Comparison of ENCODE assay signal across 10 cellular contexts in genomic region chr7:116577320-116577871, GRCh38. TPM values are rescaled to one million over a fixed set of nuclear protein-coding genes. Genes with fewer than 3 reads are reported as not detected.
A peak's percentile ranks its signal among the peaks of the same experiment; 100 is the strongest.
DNase-seq lines count a peak whose midpoint lies in the region; ATAC-seq and TF ChIP-seq lines count a peak whose summit lies in the region.
"Had no signal": no experiment of that assay in that cellular context is flagged by ENCODE, and none has a peak within 500 bp of the region (broad histone marks: within the 10 kb centered on the region; RNA-seq: fewer than 3 reads in every experiment).

No MANE protein-coding gene starts in this region.

- H3K4me1 Mint-ChIP-seq in naive thymus-derived CD4-positive, alpha-beta T cell, result peaks cover 0 to 4% (median 0%) of the 10 kb centered on the region in 7 donors

- no peak overlapping the region for H3K27ac ChIP-seq in WERI-Rb-1
- H3K27ac ChIP-seq in naive thymus-derived CD4-positive, alpha-beta T cell (ENCODE audit: low read depth, low read length), result no peak overlapping the region

- no peaks in the 10 kb centered on the region for H3K4me1 ChIP-seq in naive thymus-derived CD4-positive, alpha-beta T cell (ENCODE audit: control insufficient read depth in 2 of 2, insufficient read depth in 2 of 2, low read length in 2 of 2)

- no peak overlapping the region for H3K4me3 Mint-ChIP-seq in naive thymus-derived CD4-positive, alpha-beta T cell

- DNase-seq in stimulated activated CD8-positive, alpha-beta memory T cell treated with anti-CD3 and anti-CD28 coated beads, Interleukin-15, amount 100 ng/mL, for 48 hours (ENCODE audit: low read depth in 2 of 2), result peak; percentile 18
- DNase-seq in stimulated activated CD8-positive, alpha-beta memory T cell treated with anti-CD3 and anti-CD28 coated beads, Interleukin-4, amount 100 ng/mL, for 48 hours, result no peak
- DNase-seq in astrocyte of the hippocampus (ENCODE audit: low read depth, low spot score) (peak; percentile 24), WERI-Rb-1 (no peak), GM19238 (ENCODE audit: insufficient read length, low spot score) (no peak), medulla oblongata (ENCODE audit: extremely low spot score) (no peak)
- DNase-seq in naive thymus-derived CD4-positive, alpha-beta T cell, result no peak
- DNase-seq: DMS53, NCI-H146 had no signal

- no peaks in the 10 kb centered on the region for H3K9me3 Mint-ChIP-seq in naive thymus-derived CD4-positive, alpha-beta T cell

- ATAC-seq in HG02981 (IDR thresholded peaks at IDR 0.05; ENCODE audit: unreplicated experiment), result peak; percentile 74
- ATAC-seq in naive thymus-derived CD4-positive, alpha-beta T cell, result no peak

- H3K36me3 Mint-ChIP-seq in naive thymus-derived CD4-positive, alpha-beta T cell, result no peaks in the 10 kb centered on the region

- H3K27me3 ChIP-seq in WERI-Rb-1 (ENCODE audit: insufficient read depth, low read depth, severe bottlenecking), result peaks cover 16% of the 10 kb centered on the region
- H3K27me3 ChIP-seq in naive thymus-derived CD4-positive, alpha-beta T cell (ENCODE audit: control insufficient read depth in 2 of 2, insufficient read depth in 2 of 2, low read length in 2 of 2), result no peaks in the 10 kb centered on the region

- intact Hi-C loops in naive thymus-derived CD4-positive, alpha-beta T cell (cut with micrococcal nuclease), result no loop called here

- H3K36me3 ChIP-seq in WERI-Rb-1, result no peaks in the 10 kb centered on the region
- H3K36me3 ChIP-seq in naive thymus-derived CD4-positive, alpha-beta T cell (ENCODE audit: control insufficient read depth in 2 of 3, insufficient read depth in 3 of 3, low read length in 3 of 3), result no peaks in the 10 kb centered on the region

- CTCF ChIA-PET in naive thymus-derived CD4-positive, alpha-beta T cell (lab: Charles Lee), result interaction anchor here (0.6 to 1.5 kb wide), 2 partner anchors 12 to 403 kb away, joined by 3 to 4 read pairs; no protein-coding TSS in a partner anchor

- H3K4me3 ChIP-seq in WERI-Rb-1 (ENCODE audit: low read depth, low read length), result no peak overlapping the region
- H3K4me3 ChIP-seq in naive thymus-derived CD4-positive, alpha-beta T cell (ENCODE audit: low read length), result no peak overlapping the region

- peaks cover 0 to 8% (median 0%) of the 10 kb centered on the region in 5 donors for H3K27me3 Mint-ChIP-seq in naive thymus-derived CD4-positive, alpha-beta T cell

- no peak for TF ChIP-seq CTCF in WERI-Rb-1 (IDR thresholded peaks at IDR 0.05; ENCODE audit: low read depth, low read length)

- no peaks in the 10 kb centered on the region for H3K9me3 ChIP-seq in WERI-Rb-1 (ENCODE audit: severe bottlenecking)
- H3K9me3 ChIP-seq in naive thymus-derived CD4-positive, alpha-beta T cell (ENCODE audit: control insufficient read depth in 2 of 3, low read length in 3 of 3), result no peaks in the 10 kb centered on the region

- H3K27ac Mint-ChIP-seq in naive thymus-derived CD4-positive, alpha-beta T cell, result no peak overlapping the region

- POLR2A ChIA-PET in naive thymus-derived CD4-positive, alpha-beta T cell (lab: Charles Lee), result no interaction called here

RNA-seq across cellular contexts. Expression of gene CAV1, which starts 52.6 kb away (rescaled TPM):
- under 1 TPM in 2 of 5 experiments, not detected in 3; 0.19 to 0.39 TPM for total RNA-seq in naive thymus-derived CD4-positive, alpha-beta T cell
- not detected for polyA plus RNA-seq in naive thymus-derived CD4-positive, alpha-beta T cell

Comparison
In these comparisons a context has a peak if more than half of its experiments do, and no peak if none do; other contexts are left out.
1. DNase-seq: peak in stimulated activated CD8-positive, alpha-beta memory T cell treated with anti-CD3 and anti-CD28 coated beads, Interleukin-15, amount 100 ng/mL, for 48 hours (2 of 2) and astrocyte of the hippocampus (single experiment); none in stimulated activated CD8-positive, alpha-beta memory T cell treated with anti-CD3 and anti-CD28 coated beads, Interleukin-4, amount 100 ng/mL, for 48 hours (single experiment), WERI-Rb-1 (single experiment), GM19238 (single experiment), naive thymus-derived CD4-positive, alpha-beta T cell (0 of 9) and medulla oblongata (single experiment).